15 cellular contexts compared by ENCODE assay signal in the genomic region with DNA sequence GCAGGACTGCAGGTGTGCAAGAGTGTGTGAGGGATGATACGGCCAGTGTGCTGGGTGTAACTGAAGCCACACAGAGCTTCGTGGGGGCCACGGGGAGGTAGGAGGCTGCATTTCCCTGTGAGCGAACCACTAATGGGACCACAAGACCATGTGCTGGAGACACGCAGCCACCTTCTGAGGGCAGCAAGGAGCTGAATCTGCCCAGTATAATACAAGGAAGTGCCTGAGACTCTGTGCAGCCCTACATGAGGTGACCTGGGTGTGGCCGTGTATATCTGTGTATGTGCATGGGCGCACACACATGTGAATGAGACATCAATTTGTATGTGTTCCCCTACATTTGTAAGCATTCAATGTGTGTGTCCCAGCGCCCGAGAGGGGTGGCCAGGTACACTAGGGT.
"Had no signal": no experiment of that assay in that cellular context is flagged by ENCODE, and none has a peak within 500 bp of the region (broad histone marks: within the 10 kb centered on the region; RNA-seq: fewer than 3 reads in every experiment).

No MANE protein-coding gene starts in this region.

- H3K27ac ChIP-seq: epithelial cell of prostate, foreskin keratinocyte, left lung, psoas muscle had no signal

- ATAC-seq: foreskin keratinocyte; left lung; psoas muscle; stimulated activated naive B cell treated with anti-CD40 and anti-IgM and Interleukin-4, amounts not matched to agents 10 μg/mL and 1 μg/mL and 100 μg/mL, for 72 hours had no signal

- H3K4me3 ChIP-seq: dorsolateral prefrontal cortex, left lung, psoas muscle had no signal

- H3K36me3 ChIP-seq: left lung had no signal

- H3K4me3 Mint-ChIP-seq: activated naive CD8-positive, alpha-beta T cell; brain; stimulated activated naive B cell treated with anti-CD40 and anti-IgM and Interleukin-4, amounts not matched to agents 10 μg/mL and 1 μg/mL and 100 μg/mL, for 72 hours; T-helper 1 cell treated with Interleukin-12 subunit alpha and Interleukin-12 subunit beta and Interleukin-4 antibody, amounts not matched to agents 30 μg/mL and 1 μg/mL, for 36 hours had no signal

- H3K27ac Mint-ChIP-seq: activated naive CD8-positive, alpha-beta T cell; brain; stimulated activated naive B cell treated with anti-CD40 and anti-IgM and Interleukin-4, amounts not matched to agents 10 μg/mL and 1 μg/mL and 100 μg/mL, for 72 hours; T-helper 1 cell treated with Interleukin-12 subunit alpha and Interleukin-12 subunit beta and Interleukin-4 antibody, amounts not matched to agents 30 μg/mL and 1 μg/mL, for 36 hours had no signal

- H3K4me1 ChIP-seq: foreskin keratinocyte had no signal

- H3K27me3 Mint-ChIP-seq: activated naive CD8-positive, alpha-beta T cell had no signal

- H3K27me3 ChIP-seq: dorsolateral prefrontal cortex had no signal

- H3K9me3 ChIP-seq: psoas muscle had no signal

- H3K4me1 Mint-ChIP-seq: brain had no signal

- DNase-seq: activated CD4-positive, alpha-beta T cell treated with anti-CD3 and anti-CD28 coated beads, Interleukin-2, amount 50 U/mL, for 4 hours; activated gamma-delta T cell treated with Interleukin-2 at 50 U/mL for 16 hours; amygdala; caudate nucleus; foreskin keratinocyte; hypothalamus; islet precursor cell; stimulated activated naive B cell treated with anti-CD40 and anti-IgM and Interleukin-4, amounts not matched to agents 10 μg/mL and 1 μg/mL and 100 μg/mL, for 72 hours had no signal
